Comparison of ENCODE assay signal across 1 cellular context in the genomic region with DNA sequence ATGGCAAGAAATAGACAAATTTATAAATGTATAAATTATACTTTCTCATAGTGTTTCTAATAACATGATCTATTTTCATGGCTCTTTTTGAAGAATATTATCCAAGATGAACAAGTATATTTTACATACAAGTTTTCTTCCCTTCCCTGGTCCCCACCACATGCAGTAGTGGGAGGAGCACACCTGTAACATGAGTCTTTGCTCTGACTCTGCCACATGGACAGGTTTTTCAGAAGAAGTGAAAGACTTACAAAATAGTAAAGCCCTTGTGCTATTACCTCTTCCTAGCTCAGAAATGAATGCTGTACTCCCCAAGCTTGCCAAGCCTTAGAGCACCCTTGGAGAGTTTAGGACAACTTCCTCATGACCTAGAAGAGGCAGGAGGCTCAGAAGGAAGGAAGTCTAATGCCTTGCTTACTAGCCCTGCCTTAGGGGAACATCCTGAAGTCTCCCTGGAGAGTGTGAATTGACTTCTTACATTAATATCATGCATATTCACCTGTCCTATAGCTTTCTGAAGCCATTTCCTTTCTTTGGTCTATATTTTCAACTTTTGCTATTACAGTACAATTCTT.
TF ChIP-seq lines count a peak whose summit lies in the region.

No MANE protein-coding gene starts in this region.

TF ChIP-seq in H1, 55 proteins besides CTCF, POLR2A, EP300 and RAD21 (continued from another document):
- TF ChIP-seq SP1 (IDR thresholded peaks at IDR 0.05; ENCODE audit: low read depth, low read length): no peak
- no peak for TF ChIP-seq POLR2AphosphoS5 (IDR thresholded peaks at IDR 0.05; ENCODE audit: low read depth, low read length)
- no peak for TF ChIP-seq CBX5 (IDR thresholded peaks at IDR 0.05; ENCODE audit: low read depth, low read length)
- TF ChIP-seq JUND (IDR thresholded peaks at IDR 0.05; ENCODE audit: low read length): no peak
TF ChIP-seq in H1: peak in this region for 0.
